8 cellular contexts compared by ENCODE assay signal in genomic region chr11:65422104-65422632, GRCh38. TPM values are rescaled to one million over a fixed set of nuclear protein-coding genes. Genes with fewer than 3 reads are reported as not detected.
DNase-seq lines count a peak whose midpoint lies in the region; FAIRE-seq lines count a peak whose summit lies in the region.

No MANE protein-coding gene starts in this region.

- CTCF ChIA-PET in activated naive CD4-positive, alpha-beta T cell treated with anti-CD3 and anti-CD28 coated beads for 36 hours (lab: Charles Lee) = interaction anchor here (0.6 to 16.8 kb wide), 2 partner anchors 42 to 82 kb away, joined by 4 to 359 read pairs; partner anchors contain the start of gene MALAT1

- FAIRE-seq in GM18507 (lab: Jason Lieb, UNC) (peak; percentile 71), frontal cortex (lab: Jason Lieb, UNC) (no peak)

- H3K36me3 ChIP-seq in neuronal stem cell (replicated peaks in 1 of 2; ENCODE audit: control insufficient read depth in 2 of 2, insufficient read depth in 2 of 2, low read length in 2 of 2) (peaks cover 3 to 35% of the 10 kb centered on the region in 2 donors), stomach smooth muscle (ENCODE audit: control insufficient read depth in 2 of 2, insufficient read depth in 2 of 2, low read length in 2 of 2) (peaks cover 7 to 22% of the 10 kb centered on the region in 2 donors)

- peak overlapping the region; percentile 93 for H2BK120ac ChIP-seq in neuronal stem cell (ENCODE audit: low read depth, low read length)

- H4K8ac ChIP-seq in neuronal stem cell (ENCODE audit: low read depth, low read length) = no peak overlapping the region

- peak overlapping the region; percentile 99 for H2AK5ac ChIP-seq in neuronal stem cell (ENCODE audit: low read depth, low read length)

- peak overlapping the region; percentile 100 for H3K4me3 Mint-ChIP-seq in activated naive CD4-positive, alpha-beta T cell treated with anti-CD3 and anti-CD28 coated beads for 36 hours

- peak overlapping the region; percentile 79 for H3K4me2 ChIP-seq in neuronal stem cell (ENCODE audit: insufficient read depth, low read length, poor library complexity, severe bottlenecking)

- H3K9me3 ChIP-seq in neuronal stem cell (replicated peaks in 1 of 2; ENCODE audit: control insufficient read depth in 2 of 2, insufficient read depth in 1 of 2, low read depth in 1 of 2, low read length in 2 of 2) (no peaks in the 10 kb centered on the region), stomach smooth muscle (ENCODE audit: control insufficient read depth in 2 of 2, low read length in 2 of 2) (no peaks in the 10 kb centered on the region)

- peak overlapping the region; percentile 100 for H3K23ac ChIP-seq in neuronal stem cell (ENCODE audit: low read depth, low read length, poor library complexity)

- peaks cover 8% of the 10 kb centered on the region for H3K79me1 ChIP-seq in neuronal stem cell (ENCODE audit: low read depth, low read length)

- H3K27me3 ChIP-seq in neuronal stem cell (ENCODE audit: control insufficient read depth in 3 of 3, insufficient read depth in 3 of 3, low read depth in 1 of 3, low read length in 3 of 3) (no peaks in the 10 kb centered on the region), stomach smooth muscle (ENCODE audit: control insufficient read depth in 1 of 2, insufficient read depth in 2 of 2, low read length in 2 of 2) (no peaks in the 10 kb centered on the region)

- peak overlapping the region; percentile 71 for H2BK15ac ChIP-seq in neuronal stem cell (ENCODE audit: low read length)

- H3K14ac ChIP-seq in neuronal stem cell (ENCODE audit: low read length) = peak overlapping the region; percentile 76

- H3K4me1 ChIP-seq in neuronal stem cell (ENCODE audit: control insufficient read depth in 2 of 2, insufficient read depth in 1 of 2, low read depth in 1 of 2, low read length in 2 of 2) (peaks cover 42 to 53% of the 10 kb centered on the region in 2 donors), stomach smooth muscle (ENCODE audit: control insufficient read depth, insufficient read depth, low read length) (peaks cover 51% of the 10 kb centered on the region)

- H4K91ac ChIP-seq in neuronal stem cell (ENCODE audit: low read depth, low read length, poor library complexity) = no peak overlapping the region

- peak; percentile 69 for DNase-seq in 8988T
- DNase-seq in GM18507 (ENCODE audit: extremely low spot score, insufficient read length, low read depth) = peak; percentile 61
- DNase-seq in KBM-7 = peak; percentile 95
- peak; percentile 90 for DNase-seq in SK-MEL-5 (ENCODE audit: low read depth, low spot score)
- peak; percentile 97 for DNase-seq in activated naive CD4-positive, alpha-beta T cell treated with anti-CD3 and anti-CD28 coated beads for 36 hours
- peak; percentile 77 to 82 for DNase-seq in frontal cortex (ENCODE audit: low spot score in 2 of 2)
- peak; percentile 92 for DNase-seq in neuronal stem cell (ENCODE audit: low spot score)

- peaks cover 64% of the 10 kb centered on the region for H3K36me3 Mint-ChIP-seq in activated naive CD4-positive, alpha-beta T cell treated with anti-CD3 and anti-CD28 coated beads for 36 hours (ENCODE audit: low read depth)

- H3K9ac ChIP-seq in neuronal stem cell (ENCODE audit: low read depth, low read length, poor library complexity) = peak overlapping the region; percentile 70
- H3K9ac ChIP-seq in stomach smooth muscle (ENCODE audit: low read length in 2 of 2) = peak overlapping the region; percentile 98 to 100

- peak overlapping the region; percentile 99 for H3K27ac Mint-ChIP-seq in activated naive CD4-positive, alpha-beta T cell treated with anti-CD3 and anti-CD28 coated beads for 36 hours

- WGBS in neuronal stem cell (ENCODE audit: extremely low coverage in 2 of 2, insufficient read length in 2 of 2, insufficient replicate concordance in 1 of 2), 2 donors = no CpG with 5 or more reads among the region's 54 CpGs

- peak overlapping the region; percentile 71 for H3K27ac ChIP-seq in neuronal stem cell (replicated peaks; ENCODE audit: low read length)
- H3K27ac ChIP-seq in stomach smooth muscle (ENCODE audit: low read length) = peak overlapping the region; percentile 100

- H3K9me3 Mint-ChIP-seq in activated naive CD4-positive, alpha-beta T cell treated with anti-CD3 and anti-CD28 coated beads for 36 hours = no peaks in the 10 kb centered on the region

- H3K4me1 Mint-ChIP-seq in activated naive CD4-positive, alpha-beta T cell treated with anti-CD3 and anti-CD28 coated beads for 36 hours (ENCODE audit: low read depth) = peaks cover 40% of the 10 kb centered on the region

- H2BK5ac ChIP-seq in neuronal stem cell (ENCODE audit: low read length) = peak overlapping the region; percentile 98

- peak overlapping the region; percentile 91 for H3K4ac ChIP-seq in neuronal stem cell (ENCODE audit: low read length)

- intact Hi-C loops in activated naive CD4-positive, alpha-beta T cell treated with anti-CD3 and anti-CD28 coated beads for 36 hours (cut with micrococcal nuclease) = loop anchor here (1.0 to 5.0 kb wide), 4 partner anchors 75 to 1195 kb away; partner anchors contain the start of genes PCNX3, RBM14 and ZNRD2

- H2BK12ac ChIP-seq in neuronal stem cell (ENCODE audit: low read length) = peak overlapping the region; percentile 97

- H3K27me3 Mint-ChIP-seq in activated naive CD4-positive, alpha-beta T cell treated with anti-CD3 and anti-CD28 coated beads for 36 hours (ENCODE audit: low read depth) = peaks cover 14% of the 10 kb centered on the region

- in situ Hi-C loops in KBM-7 (cut with MboI; ENCODE audit: low pct_unique_long_range_greater_than_20kb, low sequenced_read_pairs) (no loop called here), SK-MEL-5 (cut with HindIII; ENCODE audit: low pct_unique_long_range_greater_than_20kb, low sequenced_read_pairs) (no loop called here)

- H3K18ac ChIP-seq in neuronal stem cell (ENCODE audit: low read length) = peak overlapping the region; percentile 98

- H2AFZ ChIP-seq in neuronal stem cell (ENCODE audit: low read length) = peak overlapping the region; percentile 92

- peak overlapping the region; percentile 81 to 88 for H3K4me3 ChIP-seq in neuronal stem cell (ENCODE audit: low read length in 2 of 2)
- peak overlapping the region; percentile 89 to 99 for H3K4me3 ChIP-seq in stomach smooth muscle (ENCODE audit: low read length in 2 of 2)

RNA-seq across cellular contexts. Expression of gene NEAT1, which starts 0.4 kb away (rescaled TPM):
- 13.3 and 17.2 TPM in 2 replicates for total RNA-seq in SK-MEL-5 (2014; rRNA removed; shearing (Covaris generic))
- 92.3 and 140 TPM in 2 replicates for polyA plus RNA-seq in SK-MEL-5 (2015; cell fraction: cytosol; rRNA removed)
- 4,541 and 4,715 TPM in 2 replicates for polyA plus RNA-seq in SK-MEL-5 (2015; cell fraction: nucleus; rRNA removed)
- 100 to 1,000 TPM; 693 to 750 TPM for total RNA-seq in activated naive CD4-positive, alpha-beta T cell treated with anti-CD3 and anti-CD28 coated beads for 36 hours
- total RNA-seq in frontal cortex = 1.6 TPM
- 2.0 TPM for polyA plus RNA-seq in neuronal stem cell (2013, experiment 1 of 2)
- polyA plus RNA-seq in neuronal stem cell (2013, experiment 2 of 2) = 2.5 TPM

RNA-seq across cellular contexts. Expression of gene FRMD8, which starts 35.7 kb away (rescaled TPM):
- total RNA-seq in SK-MEL-5 (2014; rRNA removed; shearing (Covaris generic)) = 36.4 and 37.5 TPM in 2 replicates
- 71.8 and 107 TPM in 2 replicates for polyA plus RNA-seq in SK-MEL-5 (2015; cell fraction: cytosol; rRNA removed)
- 89.4 and 95.0 TPM in 2 replicates for polyA plus RNA-seq in SK-MEL-5 (2015; cell fraction: nucleus; rRNA removed)
- total RNA-seq in activated naive CD4-positive, alpha-beta T cell treated with anti-CD3 and anti-CD28 coated beads for 36 hours = 10 to 100 TPM; 38.2 to 40.0 TPM
- total RNA-seq in frontal cortex = 8.2 TPM
- 5.9 TPM for polyA plus RNA-seq in neuronal stem cell (2013, experiment 1 of 2)
- polyA plus RNA-seq in neuronal stem cell (2013, experiment 2 of 2) = 6.1 TPM

RNA-seq across cellular contexts. Expression of gene SLC25A45, which starts 39.7 kb away (rescaled TPM):
- 3.4 and 4.6 TPM in 2 replicates for total RNA-seq in SK-MEL-5 (2014; rRNA removed; shearing (Covaris generic))
- polyA plus RNA-seq in SK-MEL-5 (2015; cell fraction: cytosol; rRNA removed) = 4.9 and 9.4 TPM in 2 replicates
- 24.3 and 28.9 TPM in 2 replicates for polyA plus RNA-seq in SK-MEL-5 (2015; cell fraction: nucleus; rRNA removed)
- 10 to 100 TPM; 10.4 to 12.1 TPM for total RNA-seq in activated naive CD4-positive, alpha-beta T cell treated with anti-CD3 and anti-CD28 coated beads for 36 hours
- 0.41 TPM for total RNA-seq in frontal cortex
- polyA plus RNA-seq in neuronal stem cell (2013, experiment 1 of 2) = 0.43 TPM
- 0.32 TPM for polyA plus RNA-seq in neuronal stem cell (2013, experiment 2 of 2)

Comparison
In these comparisons a context has a peak if more than half of its experiments do, and no peak if none do; other contexts are left out.
1. Peak in every context shown above with its lines: DNase-seq, H3K4me3 ChIP-seq and H3K27ac ChIP-seq.
2. RNA of gene NEAT1, which starts 0.4 kb away (total RNA-seq): 693 to 750 TPM in activated naive CD4-positive, alpha-beta T cell treated with anti-CD3 and anti-CD28 coated beads for 36 hours; 13.3 to 17.2 TPM in SK-MEL-5 and 1.6 TPM in frontal cortex (single experiment); every median in the first group is over 10 times any median in the second.